In genomic region chrX:9988762-9989161, GRCh38 we compare ENCODE assay signal across 9 cellular contexts. TPM values are rescaled to one million over a fixed set of nuclear protein-coding genes. Genes with fewer than 3 reads are reported as not detected.
A peak's percentile ranks its signal among the peaks of the same experiment; 100 is the strongest.
DNase-seq lines count a peak whose midpoint lies in the region; ATAC-seq and TF ChIP-seq lines count a peak whose summit lies in the region.
"Had no signal": no experiment of that assay in that cellular context is flagged by ENCODE, and none has a peak within 500 bp of the region (broad histone marks: within the 10 kb centered on the region; RNA-seq: fewer than 3 reads in every experiment).

No MANE protein-coding gene starts in this region.

- no peak overlapping the region for H3K4me3 ChIP-seq in GM06990 (replicated peaks; ENCODE audit: low read depth, low read length)
- H3K4me3 ChIP-seq in Loucy (ENCODE audit: low read length, poor library complexity, severe bottlenecking), result no peak overlapping the region
- H3K4me3 ChIP-seq in ovary, result no peak overlapping the region

- no peak overlapping the region for H2AFZ ChIP-seq in Loucy (ENCODE audit: low read length)

- no peak overlapping the region for H3K9ac ChIP-seq in Loucy (ENCODE audit: low read depth, low read length, poor library complexity, severe bottlenecking)

- H3K4me1 ChIP-seq in Loucy (ENCODE audit: insufficient read depth, low read length, poor library complexity, severe bottlenecking), result no peaks in the 10 kb centered on the region
- no peaks in the 10 kb centered on the region for H3K4me1 ChIP-seq in ovary (ENCODE audit: insufficient read depth)

- no peaks in the 10 kb centered on the region for H3F3A ChIP-seq in Loucy (ENCODE audit: low read depth)

- H3K9me3 ChIP-seq in Loucy (ENCODE audit: insufficient read depth, low read depth, low read length) (no peaks in the 10 kb centered on the region), ovary (no peaks in the 10 kb centered on the region)

- no peaks in the 10 kb centered on the region for H4K20me1 ChIP-seq in Loucy (ENCODE audit: insufficient read depth, low read length, poor library complexity, severe bottlenecking)

- no peaks in the 10 kb centered on the region for H3K36me3 ChIP-seq in GM06990 (ENCODE audit: control insufficient read depth, insufficient read depth, low read length)
- no peaks in the 10 kb centered on the region for H3K36me3 ChIP-seq in Loucy (ENCODE audit: insufficient read depth, low read length)
- H3K36me3 ChIP-seq in ovary, result no peaks in the 10 kb centered on the region

- H3K4me2 ChIP-seq in Loucy (ENCODE audit: low read depth, low read length, poor library complexity, severe bottlenecking), result no peak overlapping the region

- WGBS in ovary, 3 donors, result 19 to 21% (median 21%) methylated on average over 1 of the region's 1 CpG

- H3K9me3 Mint-ChIP-seq in effector memory CD8-positive, alpha-beta T cell, result no peaks in the 10 kb centered on the region

- no peak overlapping the region for H3K4me3 Mint-ChIP-seq in effector memory CD8-positive, alpha-beta T cell

- no peaks in the 10 kb centered on the region for H3K4me1 Mint-ChIP-seq in effector memory CD8-positive, alpha-beta T cell (ENCODE audit: low read depth in 2 of 2)

- H3K79me2 ChIP-seq in Loucy (ENCODE audit: insufficient read depth, low read length), result no peaks in the 10 kb centered on the region

- ATAC-seq in left colon (no peak), GM21737 (IDR thresholded peaks at IDR 0.05; ENCODE audit: unreplicated experiment) (no peak), HG02763 (IDR thresholded peaks at IDR 0.05; ENCODE audit: unreplicated experiment) (no peak)
- ATAC-seq in effector memory CD8-positive, alpha-beta T cell (replicated peaks), result no peak

- intact Hi-C loops in ovary (cut with DNase I) (no loop called here), left colon (cut with DNase I, micrococcal nuclease) (no loop called here)

- no peak for TF ChIP-seq POLR2A in ovary (IDR thresholded peaks at IDR 0.05)

- H3K27me3 Mint-ChIP-seq in effector memory CD8-positive, alpha-beta T cell, result peaks cover 0 to 9% of the 10 kb centered on the region in 2 donors

- peak; percentile 47 for TF ChIP-seq CTCF in GM06990 (IDR thresholded peaks at IDR 0.05; ENCODE audit: insufficient read depth, low read length, poor library complexity, severe bottlenecking)
- peak; percentile 55 for TF ChIP-seq CTCF in Loucy (conservative IDR thresholded peaks at IDR 0.05; ENCODE audit: low read length)
- peak in 2 of 3 donors; percentile 45 to 57 for TF ChIP-seq CTCF in ovary (IDR thresholded peaks at IDR 0.05)

- H3K27ac Mint-ChIP-seq in effector memory CD8-positive, alpha-beta T cell, result no peak overlapping the region

- H3K36me3 Mint-ChIP-seq in effector memory CD8-positive, alpha-beta T cell (ENCODE audit: insufficient read depth), result no peaks in the 10 kb centered on the region

- no peak for TF ChIP-seq EP300 in ovary (IDR thresholded peaks at IDR 0.05)

- H3K9me2 ChIP-seq in Loucy (replicated peaks; ENCODE audit: low read depth, low read length), result no peaks in the 10 kb centered on the region

- no peak overlapping the region for H3K27ac ChIP-seq in ovary

- H3K27me3 ChIP-seq in GM06990 (replicated peaks; ENCODE audit: control insufficient read depth, insufficient read depth, low read length), result no peaks in the 10 kb centered on the region; the same call in 1 of the 2 replicates
- H3K27me3 ChIP-seq in Loucy (ENCODE audit: insufficient read depth, low read length, poor library complexity, severe bottlenecking), result no peaks in the 10 kb centered on the region
- H3K27me3 ChIP-seq in ovary, result no peaks in the 10 kb centered on the region

- no peak for DNase-seq in GM06990 (ENCODE audit: extremely low read depth, insufficient read length)
- DNase-seq in cerebellum (ENCODE audit: low spot score), result peak; percentile 20
- DNase-seq in ovary, result no peak
- DNase-seq in left colon, result no peak
- no peak for DNase-seq in effector memory CD8-positive, alpha-beta T cell
- DNase-seq: T1000 had no signal

RNA-seq across cellular contexts. Expression of gene CLDN34, which starts 21.6 kb away (rescaled TPM):
- total RNA-seq in cerebellum, result 0.45 TPM
- total RNA-seq in ovary, result under 1 TPM in 5 of 7 donors, not detected in 2; 0.45 to 0.82 (median 0.57) TPM
- polyA plus RNA-seq in ovary, result under 1 TPM in 1 of 2 donors, not detected in 1; 0.12 TPM
- total RNA-seq in left colon, result 1 to 10 TPM in 1 of 2 donors, under 1 TPM in 1; 0.89 to 1.1 TPM
